Comparison of ENCODE assay signal across 31 cellular contexts in genomic region chrX:7240929-7241328, GRCh38.
"Had no signal": no experiment of that assay in that cellular context is flagged by ENCODE, and none has a peak within 500 bp of the region (broad histone marks: within the 10 kb centered on the region; RNA-seq: fewer than 3 reads in every experiment).

No MANE protein-coding gene starts in this region.

- H3K36me3 ChIP-seq: neural progenitor cell, ovary, spleen, suprapubic skin, tibial artery, transverse colon, upper lobe of left lung, vagina had no signal

- H3K4me3 ChIP-seq: neural progenitor cell, ovary, psoas muscle, skin epidermis, smooth muscle cell, spleen, suprapubic skin, testis, tibial artery, transverse colon, upper lobe of left lung, vagina had no signal

- H3K4me3 Mint-ChIP-seq: natural killer cell; nephron; neural progenitor cell; stimulated activated memory B cell treated with anti-CD40 and anti-IgM and Interleukin-4, amounts not matched to agents 10 μg/mL and 1 μg/mL and 100 μg/mL, for 72 hours; stimulated activated naive CD8-positive, alpha-beta T cell treated with anti-CD3 and anti-CD28 coated beads, Interleukin-15, amount 100 ng/mL, for 72 hours had no signal

- H3K4me2 ChIP-seq: neural progenitor cell, smooth muscle cell had no signal

- H3K79me2 ChIP-seq: parathyroid adenoma had no signal

- H3K27me3 ChIP-seq: neural progenitor cell, ovary, spleen, suprapubic skin, testis, tibial artery, transverse colon, upper lobe of left lung, vagina had no signal

- H3K36me3 Mint-ChIP-seq: natural killer cell had no signal

- FAIRE-seq: urothelium cell line had no signal

- H2AFZ ChIP-seq: neural progenitor cell, parathyroid adenoma had no signal

- ATAC-seq: natural killer cell; psoas muscle; right cardiac atrium; sciatic nerve; stimulated activated memory B cell treated with anti-CD40 and anti-IgM and Interleukin-4, amounts not matched to agents 10 μg/mL and 1 μg/mL and 100 μg/mL, for 72 hours; stimulated activated naive CD8-positive, alpha-beta T cell treated with anti-CD3 and anti-CD28 coated beads, Interleukin-15, amount 100 ng/mL, for 72 hours; stimulated activated naive CD8-positive, alpha-beta T cell treated with anti-CD3 and anti-CD28 coated beads, Interleukin-15, Interleukin-2, amounts not matched to agents 100 U/mL and 50 U/mL, for 24 hours had no signal

- DNase-seq: natural killer cell; occipital lobe; ovary; posterior cingulate gyrus; psoas muscle; right cardiac atrium; spleen; stimulated activated CD4-positive, alpha-beta T cell treated with anti-CD3 and anti-CD28 coated beads, Interleukin-12 subunit alpha, Interleukin-12 subunit beta, amount 100 ng/mL, for 4 hours; stimulated activated CD4-positive, alpha-beta T cell treated with anti-CD3 and anti-CD28 coated beads, Interleukin-1b, Interleukin-23, amount 100 ng/mL, for 48 hours; stimulated activated CD4-positive, alpha-beta T cell treated with anti-CD3 and anti-CD28 coated beads, Interleukin-4, amount 100 ng/mL, for 1 hour; stimulated activated CD4-positive, alpha-beta T cell treated with anti-CD3 and anti-CD28 coated beads, Interleukin-4, amount 100 ng/mL, for 4 hours; stimulated activated CD8-positive, alpha-beta memory T cell treated with anti-CD3 and anti-CD28 coated beads, Interleukin-4, amount 100 ng/mL, for 48 hours; stimulated activated naive CD4-positive, alpha-beta T cell; stimulated activated naive CD8-positive, alpha-beta T cell treated with anti-CD3 and anti-CD28 coated beads, Interleukin-15, amount 100 ng/mL, for 72 hours; stimulated activated naive CD8-positive, alpha-beta T cell treated with anti-CD3 and anti-CD28 coated beads, Interleukin-15, Interleukin-2, amounts not matched to agents 100 U/mL and 50 U/mL, for 24 hours; substantia nigra; testis; tibial artery; transverse colon; upper lobe of left lung had no signal

- H3K9me3 ChIP-seq: ovary, psoas muscle, spleen, suprapubic skin, testis, tibial artery, transverse colon, upper lobe of left lung, vagina had no signal

- H3K4me1 ChIP-seq: neural progenitor cell, parathyroid adenoma, psoas muscle, spleen, suprapubic skin, testis, tibial artery, transverse colon, upper lobe of left lung, vagina had no signal

- H3K9ac ChIP-seq: neural progenitor cell, parathyroid adenoma had no signal

- H3K27ac Mint-ChIP-seq: natural killer cell; nephron; neural progenitor cell; progenitor cell of endocrine pancreas; stimulated activated memory B cell treated with anti-CD40 and anti-IgM and Interleukin-4, amounts not matched to agents 10 μg/mL and 1 μg/mL and 100 μg/mL, for 72 hours had no signal

- H3K27me3 Mint-ChIP-seq: progenitor cell of endocrine pancreas; stimulated activated memory B cell treated with anti-CD40 and anti-IgM and Interleukin-4, amounts not matched to agents 10 μg/mL and 1 μg/mL and 100 μg/mL, for 72 hours; stimulated activated naive CD8-positive, alpha-beta T cell treated with anti-CD3 and anti-CD28 coated beads, Interleukin-15, amount 100 ng/mL, for 72 hours had no signal

- H3K4me1 Mint-ChIP-seq: stimulated activated memory B cell treated with anti-CD40 and anti-IgM and Interleukin-4, amounts not matched to agents 10 μg/mL and 1 μg/mL and 100 μg/mL, for 72 hours; stimulated activated naive CD8-positive, alpha-beta T cell treated with anti-CD3 and anti-CD28 coated beads, Interleukin-15, amount 100 ng/mL, for 72 hours had no signal

- H3K27ac ChIP-seq: neural progenitor cell, ovary, parathyroid adenoma, psoas muscle, skin epidermis, spleen, suprapubic skin, testis, tibial artery, transverse colon, upper lobe of left lung, vagina had no signal

- H3K9me3 Mint-ChIP-seq: natural killer cell; stimulated activated naive CD8-positive, alpha-beta T cell treated with anti-CD3 and anti-CD28 coated beads, Interleukin-15, amount 100 ng/mL, for 72 hours had no signal
